In the genomic region with DNA sequence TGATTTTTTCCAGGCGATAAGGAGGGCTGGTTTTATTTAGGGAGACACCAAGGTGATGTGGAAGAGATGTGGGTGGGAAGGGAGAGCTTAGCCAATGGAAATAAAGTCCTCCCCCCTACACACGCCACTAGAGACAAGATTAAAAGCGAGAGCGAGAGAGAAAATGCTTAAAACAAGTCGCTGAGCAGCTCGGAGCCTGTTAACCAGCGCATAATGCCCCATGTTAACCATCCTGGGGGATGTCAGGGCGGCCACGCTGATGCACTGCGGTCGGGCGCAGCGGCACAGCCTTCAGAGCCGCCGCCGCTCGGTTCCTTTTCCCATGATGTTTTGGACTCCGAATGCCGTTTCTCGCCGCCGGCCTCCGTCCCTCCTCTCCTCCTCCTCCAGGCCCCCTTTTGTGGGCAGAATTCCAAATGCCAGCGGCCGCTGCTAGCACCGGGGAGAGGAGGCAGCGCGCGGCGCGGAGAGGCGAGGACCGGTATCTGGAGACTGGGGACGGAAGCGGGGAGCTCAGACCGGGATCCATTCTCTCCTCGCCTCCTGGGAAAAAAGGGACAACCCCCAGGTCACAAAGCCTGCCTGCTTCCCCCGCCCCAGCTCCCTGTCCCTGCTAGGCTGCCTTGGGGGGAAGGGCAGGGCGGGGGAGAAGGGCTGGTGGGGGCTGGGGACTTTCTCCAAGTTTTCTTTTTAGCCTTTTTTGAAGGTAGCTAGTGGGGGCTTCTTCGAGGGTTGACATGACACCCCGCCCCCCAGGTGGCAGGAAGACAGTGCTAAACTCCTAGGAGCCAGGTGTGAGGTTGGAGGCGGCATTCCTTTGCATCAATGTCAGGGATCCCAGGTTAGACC, we compare ENCODE assay signal across 16 cellular contexts.
DNase-seq lines count a peak whose midpoint lies in the region; ATAC-seq, FAIRE-seq and TF ChIP-seq lines count a peak whose summit lies in the region.
"Had no signal": no experiment of that assay in that cellular context is flagged by ENCODE, and none has a peak within 500 bp of the region (broad histone marks: within the 10 kb centered on the region; RNA-seq: fewer than 3 reads in every experiment).

No MANE protein-coding gene starts in this region.

- peaks cover 44% of the 10 kb centered on the region for H3K27me3 ChIP-seq in foreskin keratinocyte
- H3K27me3 ChIP-seq in neural cell (ENCODE audit: insufficient read depth, low read depth, low read length) = peaks cover 28% of the 10 kb centered on the region

- TF ChIP-seq CTCF in foreskin keratinocyte (conservative IDR thresholded peaks at IDR 0.05) (no peak), neural cell (IDR thresholded peaks at IDR 0.05; ENCODE audit: poor library complexity, severe bottlenecking) (no peak)

- no peaks in the 10 kb centered on the region for H3K4me1 ChIP-seq in foreskin keratinocyte
- H3K4me1 ChIP-seq: prostate gland had no signal

- peak overlapping the region; percentile 68 for H3K9ac ChIP-seq in neural cell (ENCODE audit: low read length)

- in situ Hi-C loops in KBM-7 (cut with MboI; ENCODE audit: low pct_unique_long_range_greater_than_20kb, low sequenced_read_pairs) = loop anchor here (25.0 kb wide), 1 partner anchor 370 kb away; no protein-coding TSS in a partner anchor

- peak overlapping the region; percentile 57 for H3K4me2 ChIP-seq in neural cell (ENCODE audit: low read length)

- no peaks in the 10 kb centered on the region for H3K9me2 ChIP-seq in neural cell (ENCODE audit: insufficient read depth, low read length)

- DNase-seq in Daoy (ENCODE audit: low read depth) (peak; percentile 28), NCI-H1105 treated with DMSO at 0.1 percent for 48 hours (lab: John Stamatoyannopoulos, UW) (peak; percentile 58), foreskin keratinocyte (no peak), HTR-8/SVneo (ENCODE audit: insufficient read length, low spot score) (no peak), KBM-7 (no peak), NCI-H2029 (lab: John Stamatoyannopoulos, UW) (no peak)
- DNase-seq in activated CD4-positive, alpha-beta T cell treated with anti-CD3 and anti-CD28 coated beads for 4 hours = no peak
- DNase-seq: activated CD4-positive, alpha-beta T cell treated with anti-CD3 and anti-CD28 coated beads for 36 hours; activated T-cell treated with anti-CD3 and anti-CD28 coated beads for 4 hours; AML-193; mucosa of descending colon; T-helper 1 cell had no signal

- TF ChIP-seq EP300 in neural cell (conservative IDR thresholded peaks at IDR 0.05; ENCODE audit: poor library complexity, severe bottlenecking) = no peak

- peak overlapping the region; percentile 71 for H3K4me3 ChIP-seq in neural cell (ENCODE audit: low read length)
- H3K4me3 ChIP-seq: mucosa of descending colon, prostate gland had no signal

- FAIRE-seq in HTR-8/SVneo (lab: Jason Lieb, UNC) = no peak
- FAIRE-seq: colon had no signal

- peak overlapping the region; percentile 53 for H2AFZ ChIP-seq in neural cell (ENCODE audit: low read depth, low read length)

- no peaks in the 10 kb centered on the region for H3K79me2 ChIP-seq in neural cell (replicated peaks; ENCODE audit: insufficient read depth, low read length)

- H3K9me3 ChIP-seq in neural cell (ENCODE audit: low read length) = no peaks in the 10 kb centered on the region
- H3K9me3 ChIP-seq: mucosa of descending colon, prostate gland had no signal

- TF ChIP-seq RAD21 in neural cell (conservative IDR thresholded peaks at IDR 0.05) = no peak

- peak; percentile 18 for ATAC-seq in foreskin keratinocyte
- ATAC-seq: activated CD4-positive, alpha-beta T cell treated with anti-CD3 and anti-CD28 coated beads for 36 hours; mucosa of descending colon; Panc1 had no signal

- H4K20me1 ChIP-seq in neural cell (ENCODE audit: insufficient read depth) = no peaks in the 10 kb centered on the region

- H3K36me3 ChIP-seq in neural cell (ENCODE audit: insufficient read depth, low read length) = no peaks in the 10 kb centered on the region
- H3K36me3 ChIP-seq: prostate gland had no signal

- no peaks in the 10 kb centered on the region for H3F3A ChIP-seq in neural cell (ENCODE audit: insufficient read depth, low read length, poor library complexity, severe bottlenecking)

- H3K27ac ChIP-seq in foreskin keratinocyte (no peak overlapping the region), neural cell (ENCODE audit: low read length) (no peak overlapping the region)
- H3K27ac ChIP-seq: prostate gland had no signal

TF ChIP-seq in neural cell, 6 proteins besides CTCF, POLR2A, EP300 and RAD21:
- TF ChIP-seq, protein P1, sequence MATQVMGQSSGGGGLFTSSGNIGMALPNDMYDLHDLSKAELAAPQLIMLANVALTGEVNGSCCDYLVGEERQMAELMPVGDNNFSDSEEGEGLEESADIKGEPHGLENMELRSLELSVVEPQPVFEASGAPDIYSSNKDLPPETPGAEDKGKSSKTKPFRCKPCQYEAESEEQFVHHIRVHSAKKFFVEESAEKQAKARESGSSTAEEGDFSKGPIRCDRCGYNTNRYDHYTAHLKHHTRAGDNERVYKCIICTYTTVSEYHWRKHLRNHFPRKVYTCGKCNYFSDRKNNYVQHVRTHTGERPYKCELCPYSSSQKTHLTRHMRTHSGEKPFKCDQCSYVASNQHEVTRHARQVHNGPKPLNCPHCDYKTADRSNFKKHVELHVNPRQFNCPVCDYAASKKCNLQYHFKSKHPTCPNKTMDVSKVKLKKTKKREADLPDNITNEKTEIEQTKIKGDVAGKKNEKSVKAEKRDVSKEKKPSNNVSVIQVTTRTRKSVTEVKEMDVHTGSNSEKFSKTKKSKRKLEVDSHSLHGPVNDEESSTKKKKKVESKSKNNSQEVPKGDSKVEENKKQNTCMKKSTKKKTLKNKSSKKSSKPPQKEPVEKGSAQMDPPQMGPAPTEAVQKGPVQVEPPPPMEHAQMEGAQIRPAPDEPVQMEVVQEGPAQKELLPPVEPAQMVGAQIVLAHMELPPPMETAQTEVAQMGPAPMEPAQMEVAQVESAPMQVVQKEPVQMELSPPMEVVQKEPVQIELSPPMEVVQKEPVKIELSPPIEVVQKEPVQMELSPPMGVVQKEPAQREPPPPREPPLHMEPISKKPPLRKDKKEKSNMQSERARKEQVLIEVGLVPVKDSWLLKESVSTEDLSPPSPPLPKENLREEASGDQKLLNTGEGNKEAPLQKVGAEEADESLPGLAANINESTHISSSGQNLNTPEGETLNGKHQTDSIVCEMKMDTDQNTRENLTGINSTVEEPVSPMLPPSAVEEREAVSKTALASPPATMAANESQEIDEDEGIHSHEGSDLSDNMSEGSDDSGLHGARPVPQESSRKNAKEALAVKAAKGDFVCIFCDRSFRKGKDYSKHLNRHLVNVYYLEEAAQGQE (IDR thresholded peaks at IDR 0.05; ENCODE audit: borderline replicate concordance) = no peak
- TF ChIP-seq SMC3 (conservative IDR thresholded peaks at IDR 0.05; ENCODE audit: poor library complexity) (no peak), MXI1 (conservative IDR thresholded peaks at IDR 0.05; ENCODE audit: poor library complexity, severe bottlenecking) (no peak), TAF1 (IDR thresholded peaks at IDR 0.05; ENCODE audit: low read depth) (no peak), EZH2 (IDR thresholded peaks at IDR 0.05; ENCODE audit: borderline replicate concordance, insufficient read depth, low read length, poor library complexity, severe bottlenecking) (no peak), POLR2AphosphoS5 (IDR thresholded peaks at IDR 0.05) (no peak)

Comparison
In these comparisons a context has a peak if more than half of its experiments do, and no peak if none do; other contexts are left out.
1. DNase-seq: peak in Daoy (single experiment) and NCI-H1105 treated with DMSO at 0.1 percent for 48 hours (single experiment); none in foreskin keratinocyte (0 of 2), HTR-8/SVneo (single experiment), KBM-7 (single experiment), activated CD4-positive, alpha-beta T cell treated with anti-CD3 and anti-CD28 coated beads for 4 hours (0 of 2) and NCI-H2029 (single experiment).